In genomic region chr1:55631508-55631907, GRCh38 we compare ENCODE assay signal across 18 cellular contexts.
A peak's percentile ranks its signal among the peaks of the same experiment; 100 is the strongest.
DNase-seq lines count a peak whose midpoint lies in the region; ATAC-seq and TF ChIP-seq lines count a peak whose summit lies in the region.
"Had no signal": no experiment of that assay in that cellular context is flagged by ENCODE, and none has a peak within 500 bp of the region (broad histone marks: within the 10 kb centered on the region; RNA-seq: fewer than 3 reads in every experiment).

No MANE protein-coding gene starts in this region.

- no peak overlapping the region for H3K4me3 ChIP-seq in fibroblast of lung (replicated peaks in 1 of 4; ENCODE audit: control extremely low read depth in 1 of 4, insufficient read depth in 1 of 4, low read depth in 3 of 4, low read length in 4 of 4)
- no peak overlapping the region for H3K4me3 ChIP-seq in skeletal muscle satellite cell (ENCODE audit: low read length)
- H3K4me3 ChIP-seq: GM23338, testis had no signal

- no peak for TF ChIP-seq CTCF in fibroblast of lung (conservative IDR thresholded peaks at IDR 0.05 in 1 of 2, IDR thresholded peaks at IDR 0.05 in 1 of 2; ENCODE audit: low read depth in 1 of 2, low read length in 2 of 2)

- no peak overlapping the region for H3K9ac ChIP-seq in fibroblast of lung (ENCODE audit: insufficient read depth, low read length)
- peak overlapping the region; percentile 54 for H3K9ac ChIP-seq in skeletal muscle satellite cell (ENCODE audit: low read depth, low read length)

- no peaks in the 10 kb centered on the region for H3K36me3 ChIP-seq in fibroblast of lung (ENCODE audit: control insufficient read depth, insufficient read depth, low read length)
- H3K36me3 ChIP-seq in skeletal muscle satellite cell (ENCODE audit: insufficient read depth, low read length) = no peaks in the 10 kb centered on the region

- ATAC-seq in SK-N-SH treated with all-trans-retinoic acid at 6 μM for 48 hours (peak; percentile 13), HG02970 (IDR thresholded peaks at IDR 0.05; ENCODE audit: low FRiP score, unreplicated experiment) (no peak)
- ATAC-seq: GM23338, T-cell had no signal

- H4K20me1 ChIP-seq in fibroblast of lung (ENCODE audit: control insufficient read depth, extremely low read depth, insufficient read depth, low read length) = no peaks in the 10 kb centered on the region

- peak overlapping the region; percentile 37 for H3K27ac ChIP-seq in fibroblast of lung (ENCODE audit: insufficient read depth, low read length)
- H3K27ac ChIP-seq: testis, VCaP had no signal

- H3K27me3 ChIP-seq in fibroblast of lung (ENCODE audit: control insufficient read depth, insufficient read depth, low read length) (no peaks in the 10 kb centered on the region), skeletal muscle satellite cell (ENCODE audit: control insufficient read depth, insufficient read depth, low read length) (no peaks in the 10 kb centered on the region)
- H3K27me3 ChIP-seq: testis had no signal

- H3K4me1 ChIP-seq in fibroblast of lung (ENCODE audit: control insufficient read depth, extremely low read depth, insufficient read depth, low read length) = peaks cover 19% of the 10 kb centered on the region
- peaks cover 59% of the 10 kb centered on the region for H3K4me1 ChIP-seq in skeletal muscle satellite cell (ENCODE audit: control insufficient read depth, insufficient read depth, low read length)

- no peaks in the 10 kb centered on the region for H3K79me2 ChIP-seq in fibroblast of lung (ENCODE audit: control insufficient read depth, insufficient read depth, low read length)

- H3K4me2 ChIP-seq in fibroblast of lung (ENCODE audit: extremely low read depth, insufficient read depth, low read length) (no peak overlapping the region), skeletal muscle satellite cell (ENCODE audit: low read length) (no peak overlapping the region)
- H3K4me2 ChIP-seq: GM23338 had no signal

- peak; percentile 20 for DNase-seq in GM03348 (ENCODE audit: low spot score)
- peak; percentile 37 to 63 for DNase-seq in fibroblast of lung (ENCODE audit: low read depth in 2 of 2)
- no peak for DNase-seq in NCI-H2081 treated with DMSO at 0.1 percent for 48 hours (lab: John Stamatoyannopoulos, UW)
- DNase-seq in T-helper 9 cell = no peak
- DNase-seq in activated T-cell treated with anti-CD3 and anti-CD28 coated beads, Interleukin-2, amount 50 U/mL, for 1 hour = no peak
- DNase-seq: activated CD4-positive, alpha-beta T cell treated with anti-CD3 and anti-CD28 coated beads, Interleukin-2, amount 50 U/mL, for 4 hours; activated naive CD4-positive, alpha-beta T cell treated with Interleukin-2 at 50 U/mL for 16 hours; AML-193; DND-41; NCI-H526; SHP77; T-cell; testis had no signal

- H3K9me3 ChIP-seq in fibroblast of lung (ENCODE audit: control insufficient read depth, insufficient read depth, low read depth, low read length) (no peaks in the 10 kb centered on the region), skeletal muscle satellite cell (replicated peaks; ENCODE audit: low read length) (no peaks in the 10 kb centered on the region)
- H3K9me3 ChIP-seq: testis had no signal

- H2AFZ ChIP-seq in fibroblast of lung (ENCODE audit: low read length) = no peak overlapping the region
- H2AFZ ChIP-seq: GM23338 had no signal

TF ChIP-seq in SK-N-SH treated with all-trans-retinoic acid at 6 μM for 48 hours, 23 proteins besides CTCF, POLR2A, EP300 and RAD21:
- TF ChIP-seq CREB5 (CRISPR knock-in tag; IDR thresholded peaks at IDR 0.05; ENCODE audit: low read depth) = no peak

Comparison
In these comparisons a context has a peak if more than half of its experiments do, and no peak if none do; other contexts are left out.
1. DNase-seq: peak in GM03348 (single experiment) and fibroblast of lung (2 of 2); none in NCI-H2081 treated with DMSO at 0.1 percent for 48 hours (single experiment), T-helper 9 cell (single experiment) and activated T-cell treated with anti-CD3 and anti-CD28 coated beads, Interleukin-2, amount 50 U/mL, for 1 hour (single experiment).